Comparison of ENCODE assay signal across 2 cellular contexts in genomic region chr2:174627216-174627615, GRCh38.
TF ChIP-seq lines count a peak whose summit lies in the region.

No MANE protein-coding gene starts in this region.

TF ChIP-seq in HepG2, 621 proteins besides CTCF, POLR2A, EP300 and RAD21:
- TF ChIP-seq ESRRA (CRISPR knock-in tag; IDR thresholded peaks at IDR 0.05; ENCODE audit: low read depth) (no peak), ZNF619 (CRISPR knock-in tag; IDR thresholded peaks at IDR 0.05) (no peak), SRSF9 (IDR thresholded peaks at IDR 0.05; ENCODE audit: borderline replicate concordance, insufficient read depth, low read depth, low read length, poor library complexity, severe bottlenecking) (peak; percentile 98), XBP1 (CRISPR knock-in tag; IDR thresholded peaks at IDR 0.05) (no peak), U2AF2 (IDR thresholded peaks at IDR 0.05; ENCODE audit: low read depth, low read length) (peak; percentile 93), ZNF616 (CRISPR knock-in tag; IDR thresholded peaks at IDR 0.05; ENCODE audit: low read depth) (no peak), ZNF761 (CRISPR knock-in tag; conservative IDR thresholded peaks at IDR 0.05) (no peak), XRCC5 (optimal IDR thresholded peaks at IDR 0.05; ENCODE audit: low read length) (no peak)
TF ChIP-seq in HepG2: peak in this region for 2.

TF ChIP-seq in endothelial cell of umbilical vein, 7 proteins besides CTCF, POLR2A, EP300 and RAD21:
- TF ChIP-seq GATA2 (IDR thresholded peaks at IDR 0.05; ENCODE audit: insufficient read depth, insufficient read length, low read depth, low read length): no peak
- no peak for TF ChIP-seq JUN (IDR thresholded peaks at IDR 0.05; ENCODE audit: borderline replicate concordance, insufficient read depth, insufficient read length, low read depth)
- no peak for TF ChIP-seq FOS (IDR thresholded peaks at IDR 0.05; ENCODE audit: borderline replicate concordance, insufficient read depth, low read length)
- TF ChIP-seq POLR2AphosphoS5 (IDR thresholded peaks at IDR 0.05; ENCODE audit: insufficient read depth, low read depth, low read length): no peak
- no peak for TF ChIP-seq MAX (IDR thresholded peaks at IDR 0.05; ENCODE audit: insufficient read depth, insufficient read length)
- no peak for TF ChIP-seq EZH2 (IDR thresholded peaks at IDR 0.05; ENCODE audit: borderline replicate concordance, low read depth, low read length, severe bottlenecking)
- TF ChIP-seq MYC (IDR thresholded peaks at IDR 0.05; ENCODE audit: low read depth, low read length): no peak
TF ChIP-seq in endothelial cell of umbilical vein: peak in this region for 0.
